ENCODE assay signal across 29 cellular contexts in the genomic region with DNA sequence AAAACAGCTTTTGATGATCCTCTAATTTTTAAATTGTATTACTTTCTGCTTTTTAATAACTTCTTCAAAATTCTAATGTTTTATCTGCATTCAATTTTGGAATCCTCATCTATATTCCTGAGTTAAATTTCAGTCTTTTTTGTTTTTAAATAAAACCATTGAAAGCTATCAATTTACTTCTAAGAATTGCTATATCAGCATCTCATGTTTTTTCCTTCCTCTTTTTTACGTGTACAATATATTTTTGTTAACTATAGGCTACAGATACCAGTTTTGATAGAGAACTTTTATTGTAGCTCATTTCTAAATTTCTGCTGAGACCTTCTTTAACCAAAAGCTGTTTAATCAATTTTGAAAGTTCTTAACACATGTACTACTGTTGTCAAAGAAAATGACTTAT.
"Had no signal": no experiment of that assay in that cellular context is flagged by ENCODE, and none has a peak within 500 bp of the region (broad histone marks: within the 10 kb centered on the region; RNA-seq: fewer than 3 reads in every experiment).

No MANE protein-coding gene starts in this region.

- H3K4me3 Mint-ChIP-seq: activated B cell treated with CpG ODN at 0.5 μM for 24 hours; activated CD8-positive, alpha-beta T cell treated with anti-CD3 and anti-CD28 coated beads for 36 hours; activated naive CD4-positive, alpha-beta T cell treated with anti-CD3 and anti-CD28 coated beads, Interleukin-2, amount 50 U/mL, for 24 hours; activated naive CD8-positive, alpha-beta T cell treated with anti-CD3 and anti-CD28 coated beads, Interleukin-2, amount 50 U/mL, for 24 hours; activated T-cell treated with anti-CD3 and anti-CD28 coated beads, Interleukin-2, amount 50 U/mL, for 4 hours; dendritic cell treated with granulocyte-macrophage colony-stimulating factor and Interleukin-4, amounts not matched to agents 40 ng/mL and 50 ng/mL, for 4 days; mesothelial cell of epicardium; naive B cell; nephron progenitor cell; stimulated activated effector memory CD8-positive, alpha-beta T cell treated with anti-CD3 and anti-CD28 coated beads, Interleukin-12 subunit alpha, Interleukin-12 subunit beta, amount 100 ng/mL, for 72 hours; stimulated activated naive CD8-positive, alpha-beta T cell treated with anti-CD3 and anti-CD28 coated beads, Interleukin-15, amount 100 ng/mL, for 72 hours; type B pancreatic cell had no signal

- H3K4me3 ChIP-seq: gastrocnemius medialis, prostate gland, sigmoid colon, uterus had no signal

- H3K27me3 ChIP-seq: gastrocnemius medialis, neutrophil, sigmoid colon, uterus had no signal

- FAIRE-seq: islet of Langerhans, small intestine had no signal

- H3K36me3 ChIP-seq: gastrocnemius medialis, neutrophil, prostate gland, sigmoid colon, uterus had no signal

- H3K9me3 ChIP-seq: gastrocnemius medialis, neutrophil, prostate gland, sigmoid colon, uterus had no signal

- H3K36me3 Mint-ChIP-seq: activated naive CD4-positive, alpha-beta T cell treated with anti-CD3 and anti-CD28 coated beads, Interleukin-2, amount 50 U/mL, for 24 hours; naive B cell had no signal

- H3K4me1 Mint-ChIP-seq: activated B cell treated with CpG ODN at 0.5 μM for 24 hours; activated naive CD4-positive, alpha-beta T cell treated with anti-CD3 and anti-CD28 coated beads, Interleukin-2, amount 50 U/mL, for 24 hours; activated naive CD8-positive, alpha-beta T cell treated with anti-CD3 and anti-CD28 coated beads, Interleukin-2, amount 50 U/mL, for 24 hours; nephron progenitor cell; stimulated activated effector memory CD8-positive, alpha-beta T cell treated with anti-CD3 and anti-CD28 coated beads, Interleukin-12 subunit alpha, Interleukin-12 subunit beta, amount 100 ng/mL, for 72 hours; stimulated activated naive CD8-positive, alpha-beta T cell treated with anti-CD3 and anti-CD28 coated beads, Interleukin-15, amount 100 ng/mL, for 72 hours had no signal

- H3K4me1 ChIP-seq: gastrocnemius medialis, prostate gland, sigmoid colon, uterus had no signal

- H3K27me3 Mint-ChIP-seq: activated B cell treated with CpG ODN at 0.5 μM for 24 hours; activated CD8-positive, alpha-beta T cell treated with anti-CD3 and anti-CD28 coated beads for 36 hours; activated naive CD4-positive, alpha-beta T cell treated with anti-CD3 and anti-CD28 coated beads, Interleukin-2, amount 50 U/mL, for 24 hours; activated naive CD8-positive, alpha-beta T cell treated with anti-CD3 and anti-CD28 coated beads, Interleukin-2, amount 50 U/mL, for 24 hours; dendritic cell treated with granulocyte-macrophage colony-stimulating factor and Interleukin-4, amounts not matched to agents 40 ng/mL and 50 ng/mL, for 4 days; naive B cell; stimulated activated naive CD8-positive, alpha-beta T cell treated with anti-CD3 and anti-CD28 coated beads, Interleukin-15, amount 100 ng/mL, for 72 hours; type B pancreatic cell had no signal

- H3K27ac ChIP-seq: gastrocnemius medialis, neutrophil, prostate gland, sigmoid colon, uterus had no signal

- ATAC-seq: activated CD8-positive, alpha-beta T cell treated with anti-CD3 and anti-CD28 coated beads for 36 hours; activated naive CD8-positive, alpha-beta T cell treated with anti-CD3 and anti-CD28 coated beads, Interleukin-2, amount 50 U/mL, for 24 hours; activated T-cell treated with anti-CD3 and anti-CD28 coated beads, Interleukin-2, amount 50 U/mL, for 4 hours; gastrocnemius medialis; left ventricle myocardium superior; stimulated activated effector memory CD8-positive, alpha-beta T cell treated with anti-CD3 and anti-CD28 coated beads, Interleukin-12 subunit alpha, Interleukin-12 subunit beta, amount 100 ng/mL, for 72 hours; stimulated activated naive CD8-positive, alpha-beta T cell treated with anti-CD3 and anti-CD28 coated beads, Interleukin-15, amount 100 ng/mL, for 72 hours had no signal

- DNase-seq: activated B cell treated with CpG ODN at 0.5 μM for 24 hours; activated CD4-positive, alpha-beta T cell treated with anti-CD3 and anti-CD28 coated beads, Interleukin-2, amount 50 U/mL, for 1 hour; activated CD8-positive, alpha-beta T cell treated with anti-CD3 and anti-CD28 coated beads for 36 hours; activated naive CD8-positive, alpha-beta T cell treated with anti-CD3 and anti-CD28 coated beads, Interleukin-2, amount 50 U/mL, for 24 hours; activated T-cell treated with anti-CD3 and anti-CD28 coated beads, Interleukin-2, amount 50 U/mL, for 4 hours; amygdala; central memory CD4-positive, alpha-beta T cell; gastrocnemius medialis; glutamatergic neuron; left ventricle myocardium superior; naive B cell; nephron progenitor cell; retina; sigmoid colon; small intestine; stimulated activated CD4-positive, alpha-beta T cell treated with anti-CD3 and anti-CD28 coated beads, Interleukin-4, amount 100 ng/mL, for 24 hours; stimulated activated naive CD8-positive, alpha-beta T cell treated with anti-CD3 and anti-CD28 coated beads, Interleukin-15, amount 100 ng/mL, for 72 hours; substantia nigra; T-helper 1 cell; uterus had no signal

- H3K27ac Mint-ChIP-seq: activated B cell treated with CpG ODN at 0.5 μM for 24 hours; activated CD8-positive, alpha-beta T cell treated with anti-CD3 and anti-CD28 coated beads for 36 hours; activated naive CD4-positive, alpha-beta T cell treated with anti-CD3 and anti-CD28 coated beads, Interleukin-2, amount 50 U/mL, for 24 hours; activated naive CD8-positive, alpha-beta T cell treated with anti-CD3 and anti-CD28 coated beads, Interleukin-2, amount 50 U/mL, for 24 hours; activated T-helper 2 cell treated with anti-CD3 and anti-CD28 coated beads, Interferon-gamma antibody, Interleukin-2, Interleukin-4, amounts not matched to agents 10 μg/mL and 5 μg/mL and 100 μg/mL, durations not matched to agents 14 hours and 24 hours and 36 hours; dendritic cell treated with granulocyte-macrophage colony-stimulating factor and Interleukin-4, amounts not matched to agents 40 ng/mL and 50 ng/mL, for 4 days; mesothelial cell of epicardium; nephron progenitor cell; stimulated activated effector memory CD8-positive, alpha-beta T cell treated with anti-CD3 and anti-CD28 coated beads, Interleukin-12 subunit alpha, Interleukin-12 subunit beta, amount 100 ng/mL, for 72 hours; type B pancreatic cell had no signal
